In the genomic region with DNA sequence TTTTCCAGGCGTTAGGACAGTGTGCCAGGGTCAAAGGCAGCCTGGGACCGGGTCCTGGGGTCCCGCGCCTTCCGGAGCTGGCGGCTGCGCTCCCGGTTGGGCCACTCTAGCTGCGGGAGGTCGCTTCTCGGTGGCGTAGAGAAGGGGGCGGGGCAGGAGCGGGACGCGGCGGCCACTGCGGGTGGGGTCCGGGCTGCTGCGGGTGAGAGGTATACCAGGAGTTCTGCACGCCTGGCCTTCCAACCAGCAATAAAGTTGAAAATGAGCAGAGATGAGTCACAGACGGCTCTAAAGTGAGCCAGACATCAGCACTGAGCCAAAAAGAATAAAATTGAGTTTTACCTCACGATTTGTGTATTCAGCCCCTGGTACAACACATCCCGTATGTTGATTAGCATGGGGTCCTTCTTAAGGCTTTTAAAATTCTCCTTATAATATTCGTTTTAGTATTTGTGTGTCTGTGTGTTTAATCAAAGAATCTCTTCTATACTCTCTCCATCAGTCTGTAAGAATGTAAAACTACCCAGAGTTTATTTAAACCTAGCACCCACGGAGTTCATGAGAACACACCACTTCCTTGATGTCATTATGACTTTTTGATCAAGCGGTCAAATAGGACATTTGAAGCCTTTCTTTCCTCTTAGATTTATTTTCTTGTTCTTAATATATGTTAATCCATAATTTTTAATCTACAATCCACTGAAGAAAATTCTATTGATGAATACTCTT, we compare ENCODE assay signal across 8 cellular contexts. TPM values are rescaled to one million over a fixed set of nuclear protein-coding genes. Genes with fewer than 3 reads are reported as not detected.
DNase-seq lines count a peak whose midpoint lies in the region; ATAC-seq, FAIRE-seq and TF ChIP-seq lines count a peak whose summit lies in the region.

A gene (minus strand): TSS at position 108 of the 729 bp plus-strand sequence. CDS start 107 bp downstream, at position 1.

- BruUV-seq in endothelial cell of umbilical vein (replicated peaks; lab: Mats Ljungman, UMichigan) = no TSS peak

- H2AFZ ChIP-seq in endothelial cell of umbilical vein (ENCODE audit: low read depth, low read length) = peak within 1 kb of the TSS; percentile 100

- no peaks in the 10 kb centered on the region for H3K79me2 ChIP-seq in endothelial cell of umbilical vein (ENCODE audit: control insufficient read depth, insufficient read depth, low read length)

- peaks cover 29% of the 10 kb centered on the region for H3K27me3 Mint-ChIP-seq in stimulated activated naive CD8-positive, alpha-beta T cell treated with anti-CD3 and anti-CD28 coated beads, Interleukin-15, amount 100 ng/mL, for 72 hours

- FAIRE-seq in endothelial cell of umbilical vein (lab: Jason Lieb, UNC) = no peak

- TF ChIP-seq CTCF in VCaP (conservative IDR thresholded peaks at IDR 0.05) (no peak), endothelial cell of umbilical vein (IDR thresholded peaks at IDR 0.05; ENCODE audit: extremely low read depth in 1 of 2, insufficient read depth in 1 of 2, low read depth in 1 of 2, low read length in 2 of 2) (no peak), mucosa of descending colon (IDR thresholded peaks at IDR 0.05) (no peak)

- POLR2A ChIA-PET in endothelial cell of umbilical vein (lab: Charles Lee) = no interaction called here

- CTCF ChIA-PET in endothelial cell of umbilical vein (lab: Charles Lee) = interaction anchor here (1.1 kb wide), 1 partner anchor 122 kb away, joined by 3 read pairs; no protein-coding TSS in a partner anchor

- no peak for TF ChIP-seq POLR2A in endothelial cell of umbilical vein (IDR thresholded peaks at IDR 0.05; ENCODE audit: low read depth, low read length)

- no peak within 1 kb of the TSS for H3K27ac Mint-ChIP-seq in stimulated activated naive CD8-positive, alpha-beta T cell treated with anti-CD3 and anti-CD28 coated beads, Interleukin-15, amount 100 ng/mL, for 72 hours

- dilution Hi-C loops in endothelial cell of umbilical vein (cut with MboI; ENCODE audit: extremely low pct_ligation_motif_present, low sequenced_read_pairs) = no loop called here

- DNase-seq in AG08396 (ENCODE audit: low spot score) = peak; percentile 72
- DNase-seq in HuH-7 (ENCODE audit: low spot score) = peak; percentile 26
- DNase-seq in endothelial cell of umbilical vein (ENCODE audit: low read depth, low spot score) = peak; percentile 55
- DNase-seq in mucosa of descending colon = peak; percentile 65 to 69 (median 66)
- peak; percentile 32 to 41 for DNase-seq in stimulated activated naive CD8-positive, alpha-beta T cell treated with anti-CD3 and anti-CD28 coated beads, Interleukin-15, amount 100 ng/mL, for 72 hours
- DNase-seq in amniotic stem cell (lab: John Stamatoyannopoulos, UW) = no peak

- H3K4me3 ChIP-seq in endothelial cell of umbilical vein (replicated peaks in 1 of 3; ENCODE audit: insufficient read depth in 1 of 3, low read depth in 1 of 3, low read length in 3 of 3) = peak within 1 kb of the TSS; percentile 56 to 73 (median 59)
- no peak within 1 kb of the TSS for H3K4me3 ChIP-seq in mucosa of descending colon

- no peaks in the 10 kb centered on the region for H3K4me1 Mint-ChIP-seq in stimulated activated naive CD8-positive, alpha-beta T cell treated with anti-CD3 and anti-CD28 coated beads, Interleukin-15, amount 100 ng/mL, for 72 hours

- H3K9me1 ChIP-seq in endothelial cell of umbilical vein (replicated peaks; ENCODE audit: control insufficient read depth, extremely low read depth, insufficient read depth, low read length) = no peaks in the 10 kb centered on the region

- peak; percentile 88 for ATAC-seq in mucosa of descending colon
- ATAC-seq in stimulated activated naive CD8-positive, alpha-beta T cell treated with anti-CD3 and anti-CD28 coated beads, Interleukin-15, amount 100 ng/mL, for 72 hours = peak; percentile 79
- ATAC-seq in GM18907 (IDR thresholded peaks at IDR 0.05; ENCODE audit: unreplicated experiment) = no peak

- peak within 1 kb of the TSS; percentile 91 for H3K4me2 ChIP-seq in endothelial cell of umbilical vein (ENCODE audit: insufficient read depth, low read length)

- H3K36me3 ChIP-seq in endothelial cell of umbilical vein (ENCODE audit: control insufficient read depth in 2 of 2, extremely low read depth in 1 of 2, insufficient read depth in 2 of 2, low read length in 2 of 2) = no peaks in the 10 kb centered on the region
- H3K36me3 ChIP-seq in mucosa of descending colon (ENCODE audit: low read depth) = no peaks in the 10 kb centered on the region

- H3K27ac ChIP-seq in VCaP (peak within 1 kb of the TSS; percentile 29), endothelial cell of umbilical vein (ENCODE audit: insufficient read depth, low read depth, low read length) (no peak within 1 kb of the TSS)

- intact Hi-C loops in endothelial cell of umbilical vein (cut with micrococcal nuclease) (no loop called here), mucosa of descending colon (cut with DNase I, micrococcal nuclease) (no loop called here)

- H3K9me3 ChIP-seq in endothelial cell of umbilical vein (replicated peaks; ENCODE audit: control insufficient read depth, insufficient read depth, low read length) = no peaks in the 10 kb centered on the region
- no peaks in the 10 kb centered on the region for H3K9me3 ChIP-seq in mucosa of descending colon

- H3K9me3 Mint-ChIP-seq in stimulated activated naive CD8-positive, alpha-beta T cell treated with anti-CD3 and anti-CD28 coated beads, Interleukin-15, amount 100 ng/mL, for 72 hours = peaks cover 7 to 13% of the 10 kb centered on the region in 2 donors

- no peaks in the 10 kb centered on the region for H4K20me1 ChIP-seq in endothelial cell of umbilical vein (replicated peaks; ENCODE audit: control insufficient read depth, extremely low read depth, insufficient read depth, low read length)

- H3K9ac ChIP-seq in endothelial cell of umbilical vein (replicated peaks; ENCODE audit: extremely low read depth, insufficient read depth, low read length) = peak within 1 kb of the TSS; percentile 34

- peak within 1 kb of the TSS; percentile 69 to 75 for H3K4me3 Mint-ChIP-seq in stimulated activated naive CD8-positive, alpha-beta T cell treated with anti-CD3 and anti-CD28 coated beads, Interleukin-15, amount 100 ng/mL, for 72 hours

- peaks cover 2% of the 10 kb centered on the region for H3K4me1 ChIP-seq in endothelial cell of umbilical vein (ENCODE audit: control insufficient read depth, extremely low read depth, insufficient read depth, low read length)
- no peaks in the 10 kb centered on the region for H3K4me1 ChIP-seq in mucosa of descending colon (ENCODE audit: low read depth)

- H3K27me3 ChIP-seq in endothelial cell of umbilical vein (ENCODE audit: control insufficient read depth in 2 of 2, insufficient read depth in 2 of 2, low read length in 2 of 2) = no peaks in the 10 kb centered on the region

TF ChIP-seq in endothelial cell of umbilical vein, 7 proteins besides CTCF, POLR2A, EP300 and RAD21:
- TF ChIP-seq MYC (IDR thresholded peaks at IDR 0.05; ENCODE audit: low read depth, low read length) (no peak), FOS (IDR thresholded peaks at IDR 0.05; ENCODE audit: borderline replicate concordance, insufficient read depth, low read length) (no peak), JUN (IDR thresholded peaks at IDR 0.05; ENCODE audit: borderline replicate concordance, insufficient read depth, insufficient read length, low read depth) (no peak), GATA2 (IDR thresholded peaks at IDR 0.05; ENCODE audit: insufficient read depth, insufficient read length, low read depth, low read length) (no peak), EZH2 (IDR thresholded peaks at IDR 0.05; ENCODE audit: borderline replicate concordance, low read depth, low read length, severe bottlenecking) (no peak), POLR2AphosphoS5 (IDR thresholded peaks at IDR 0.05; ENCODE audit: insufficient read depth, low read depth, low read length) (no peak)
- TF ChIP-seq, protein P1, sequence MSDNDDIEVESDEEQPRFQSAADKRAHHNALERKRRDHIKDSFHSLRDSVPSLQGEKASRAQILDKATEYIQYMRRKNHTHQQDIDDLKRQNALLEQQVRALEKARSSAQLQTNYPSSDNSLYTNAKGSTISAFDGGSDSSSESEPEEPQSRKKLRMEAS (IDR thresholded peaks at IDR 0.05; ENCODE audit: insufficient read depth, insufficient read length) = no peak

RNA-seq across cellular contexts. Expression of the gene that starts here (rescaled TPM):
- total RNA-seq in endothelial cell of umbilical vein (0.40 and 0.74 TPM in 2 replicates), mucosa of descending colon (1 to 10 TPM in 1 of 3 donors, under 1 TPM in 1, not detected in 1; 0.67 to 1.4 TPM)
- 0.38 and 0.76 TPM in 2 replicates for polyA plus RNA-seq in endothelial cell of umbilical vein
- 0.93 and 1.0 TPM in 2 replicates for polyA plus RNA-seq in endothelial cell of umbilical vein (2011; cell fraction: cytosol; rRNA removed)
- 0.28 and 0.49 TPM in 2 replicates for polyA plus RNA-seq in endothelial cell of umbilical vein (2011; cell fraction: nucleus; rRNA removed)
- 0.44 TPM in 1 of 2 replicates, not detected in the other for polyA plus RNA-seq in endothelial cell of umbilical vein (2012)
- polyA minus RNA-seq in endothelial cell of umbilical vein = 1.2 TPM in 1 of 2 replicates, not detected in the other
- not detected for polyA minus RNA-seq in endothelial cell of umbilical vein (2011; cell fraction: cytosol; rRNA and poly(A)+ RNA removed)
- not detected in 2 replicates for polyA minus RNA-seq in endothelial cell of umbilical vein (2011; cell fraction: nucleus; rRNA and poly(A)+ RNA removed)
